Comparison of ENCODE assay signal across 35 cellular contexts in the genomic region with DNA sequence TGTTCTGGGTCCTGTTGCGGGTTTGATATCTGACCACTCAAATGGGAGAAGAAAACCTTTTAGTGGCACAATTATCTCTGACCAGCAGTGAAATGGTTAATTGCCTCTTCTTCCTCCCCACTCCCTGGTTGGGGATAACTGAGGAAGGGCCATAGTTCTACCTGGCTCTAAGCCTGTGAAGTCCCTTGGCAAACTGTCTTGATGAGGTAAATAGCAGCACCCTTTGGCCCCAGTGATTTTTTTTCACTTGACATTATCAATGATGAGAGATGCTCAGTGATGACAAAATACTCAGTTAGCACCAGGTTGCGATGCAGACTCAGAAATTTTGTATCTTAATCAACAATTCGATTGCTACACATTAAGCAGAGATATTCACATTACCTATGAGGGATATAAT.
"Had no signal": no experiment of that assay in that cellular context is flagged by ENCODE, and none has a peak within 500 bp of the region (broad histone marks: within the 10 kb centered on the region; RNA-seq: fewer than 3 reads in every experiment).

No MANE protein-coding gene starts in this region.

- H3K27me3 Mint-ChIP-seq: activated B cell treated with CpG ODN at 0.5 μM for 24 hours; activated CD4-positive, alpha-beta memory T cell treated with anti-CD3 and anti-CD28 coated beads for 36 hours; activated CD4-positive, alpha-beta T cell treated with anti-CD3 and anti-CD28 coated beads, Interleukin-2, amount 10 ng/mL, durations not matched to agents 24 days and 14 days; activated CD8-positive, alpha-beta T cell treated with anti-CD3 and anti-CD28 coated beads for 36 hours; activated T-helper 17 cell treated with anti-CD3 and anti-CD28 coated beads, Interleukin-2, amount 50 U/mL, for 72 hours had no signal

- H3K27me3 ChIP-seq: adrenal gland, body of pancreas, brain microvascular endothelial cell, breast epithelium had no signal

- H3K36me3 Mint-ChIP-seq: activated CD4-positive, alpha-beta memory T cell treated with anti-CD3 and anti-CD28 coated beads for 36 hours; activated naive CD4-positive, alpha-beta T cell treated with anti-CD3 and anti-CD28 coated beads, Interleukin-2, amount 50 U/mL, for 72 hours; activated naive CD8-positive, alpha-beta T cell treated with anti-CD3 and anti-CD28 coated beads for 36 hours had no signal

- H3K36me3 ChIP-seq: adrenal gland, brain microvascular endothelial cell, breast epithelium had no signal

- H3K4me3 ChIP-seq: adrenal gland, body of pancreas, breast epithelium had no signal

- DNase-seq: activated B cell treated with CpG ODN at 0.5 μM for 24 hours; activated CD4-positive, alpha-beta memory T cell treated with anti-CD3 and anti-CD28 coated beads for 36 hours; activated CD4-positive, alpha-beta T cell treated with anti-CD3 and anti-CD28 coated beads for 4 hours; activated CD4-positive, alpha-beta T cell treated with anti-CD3 and anti-CD28 coated beads, Interleukin-2, amount 10 ng/mL, durations not matched to agents 24 days and 14 days; activated CD4-positive, alpha-beta T cell treated with anti-CD3 and anti-CD28 coated beads, Interleukin-2, amount 50 U/mL, for 1 hour; activated CD4-positive, alpha-beta T cell treated with anti-CD3 and anti-CD28 coated beads, Interleukin-2, amount 50 U/mL, for 4 hours; activated CD4-positive, CD25-positive, alpha-beta regulatory T cell treated with anti-CD3 and anti-CD28 coated beads, Interleukin-2, amount 50 U/mL, for 72 hours; activated CD8-positive, alpha-beta memory T cell treated with anti-CD3 and anti-CD28 coated beads, Interleukin-2, amount 50 U/mL, for 4 hours; activated CD8-positive, alpha-beta T cell treated with anti-CD3 and anti-CD28 coated beads for 36 hours; activated effector memory CD4-positive, alpha-beta T cell treated with anti-CD3 and anti-CD28 coated beads, Interleukin-2, amount 50 U/mL, for 16 hours; activated gamma-delta T cell treated with Interleukin-2 at 50 U/mL for 16 hours; activated naive CD4-positive, alpha-beta T cell; activated naive CD4-positive, alpha-beta T cell treated with anti-CD3 and anti-CD28 coated beads for 36 hours; activated naive CD4-positive, alpha-beta T cell treated with anti-CD3 and anti-CD28 coated beads, Interleukin-2, amount 50 U/mL, for 16 hours; activated naive CD8-positive, alpha-beta T cell treated with anti-CD3 and anti-CD28 coated beads for 36 hours; activated T-cell treated with anti-CD3 and anti-CD28 coated beads for 4 hours; activated T-cell treated with anti-CD3 and anti-CD28 coated beads, Interleukin-2, amount 50 U/mL, for 1 hour; activated T-cell treated with anti-CD3 and anti-CD28 coated beads, Interleukin-2, amount 50 U/mL, for 4 hours; activated T-cell treated with anti-CD3 and anti-CD28 coated beads, Interleukin-2, amount 50 U/mL, for 72 hours; adrenal gland; amniotic stem cell; aorta; body of pancreas; brain microvascular endothelial cell; central memory CD4-positive, alpha-beta T cell; T-helper 1 cell; T-helper 2 cell; T-helper 9 cell had no signal

- H3K4me1 ChIP-seq: adrenal gland, body of pancreas, breast epithelium had no signal

- H3K9me3 Mint-ChIP-seq: activated B cell treated with CpG ODN at 0.5 μM for 24 hours; activated CD4-positive, alpha-beta memory T cell treated with anti-CD3 and anti-CD28 coated beads for 36 hours; activated CD4-positive, alpha-beta T cell treated with anti-CD3 and anti-CD28 coated beads, Interleukin-2, amount 10 ng/mL, durations not matched to agents 24 days and 14 days; activated CD8-positive, alpha-beta T cell treated with anti-CD3 and anti-CD28 coated beads for 36 hours; activated naive CD4-positive, alpha-beta T cell treated with anti-CD3 and anti-CD28 coated beads for 36 hours; activated naive CD8-positive, alpha-beta T cell treated with anti-CD3 and anti-CD28 coated beads for 36 hours; activated T-cell treated with anti-CD3 and anti-CD28 coated beads, Interleukin-2, amount 50 U/mL, for 4 hours; activated T-cell treated with anti-CD3 and anti-CD28 coated beads, Interleukin-2, amount 50 U/mL, for 72 hours; activated T-helper 1 cell treated with anti-CD3 and anti-CD28 coated beads, Interleukin-12 subunit alpha, Interleukin-12 subunit beta, Interleukin-2, Interleukin-4 antibody, amounts not matched to agents 30 ng/mL and 10 ng/mL and 1 ng/mL, durations not matched to agents 14 hours and 24 hours and 36 hours; activated T-helper 17 cell treated with anti-CD3 and anti-CD28 coated beads, Interleukin-2, amount 50 U/mL, for 72 hours; T-helper 1 cell treated with Interleukin-12 subunit alpha and Interleukin-12 subunit beta and Interleukin-4 antibody, amounts not matched to agents 30 μg/mL and 1 μg/mL, for 36 hours; T-helper 2 cell treated with Interferon-gamma antibody and Interleukin-4, amounts not matched to agents 5 μg/mL and 100 μg/mL, for 36 hours had no signal

- H3K4me1 Mint-ChIP-seq: activated CD4-positive, alpha-beta T cell treated with anti-CD3 and anti-CD28 coated beads, Interleukin-2, amount 10 ng/mL, durations not matched to agents 24 days and 14 days; activated naive CD8-positive, alpha-beta T cell treated with anti-CD3 and anti-CD28 coated beads for 36 hours; activated T-helper 17 cell treated with anti-CD3 and anti-CD28 coated beads, Interleukin-2, amount 50 U/mL, for 72 hours had no signal

- H3K27ac ChIP-seq: adrenal gland, body of pancreas, brain microvascular endothelial cell, breast epithelium, VCaP had no signal

- H3K4me3 Mint-ChIP-seq: activated B cell treated with CpG ODN at 0.5 μM for 24 hours; activated CD4-positive, alpha-beta memory T cell treated with anti-CD3 and anti-CD28 coated beads for 36 hours; activated CD4-positive, alpha-beta T cell treated with anti-CD3 and anti-CD28 coated beads, Interleukin-2, amount 10 ng/mL, durations not matched to agents 24 days and 14 days; activated CD8-positive, alpha-beta T cell treated with anti-CD3 and anti-CD28 coated beads for 36 hours; activated naive CD4-positive, alpha-beta T cell treated with anti-CD3 and anti-CD28 coated beads for 36 hours; activated naive CD8-positive, alpha-beta T cell treated with anti-CD3 and anti-CD28 coated beads for 36 hours; activated T-cell treated with anti-CD3 and anti-CD28 coated beads, Interleukin-2, amount 50 U/mL, for 4 hours; activated T-cell treated with anti-CD3 and anti-CD28 coated beads, Interleukin-2, amount 50 U/mL, for 72 hours; activated T-helper 1 cell treated with anti-CD3 and anti-CD28 coated beads, Interleukin-12 subunit alpha, Interleukin-12 subunit beta, Interleukin-2, Interleukin-4 antibody, amounts not matched to agents 30 ng/mL and 10 ng/mL and 1 ng/mL, durations not matched to agents 14 hours and 24 hours and 36 hours; activated T-helper 17 cell treated with anti-CD3 and anti-CD28 coated beads, Interleukin-2, amount 50 U/mL, for 72 hours; T-helper 1 cell treated with Interleukin-12 subunit alpha and Interleukin-12 subunit beta and Interleukin-4 antibody, amounts not matched to agents 30 μg/mL and 1 μg/mL, for 36 hours; T-helper 2 cell treated with Interferon-gamma antibody and Interleukin-4, amounts not matched to agents 5 μg/mL and 100 μg/mL, for 36 hours had no signal

- H3K9me3 ChIP-seq: adrenal gland, body of pancreas had no signal

- H3K27ac Mint-ChIP-seq: activated B cell treated with CpG ODN at 0.5 μM for 24 hours; activated CD4-positive, alpha-beta memory T cell treated with anti-CD3 and anti-CD28 coated beads for 36 hours; activated CD4-positive, alpha-beta T cell treated with anti-CD3 and anti-CD28 coated beads, Interleukin-2, amount 10 ng/mL, durations not matched to agents 24 days and 14 days; activated CD8-positive, alpha-beta T cell treated with anti-CD3 and anti-CD28 coated beads for 36 hours; activated naive CD4-positive, alpha-beta T cell treated with anti-CD3 and anti-CD28 coated beads for 36 hours; activated naive CD4-positive, alpha-beta T cell treated with anti-CD3 and anti-CD28 coated beads, Interleukin-2, amount 50 U/mL, for 72 hours; activated naive CD8-positive, alpha-beta T cell treated with anti-CD3 and anti-CD28 coated beads for 36 hours; activated T-cell treated with anti-CD3 and anti-CD28 coated beads, Interleukin-2, amount 50 U/mL, for 72 hours; activated T-helper 1 cell treated with anti-CD3 and anti-CD28 coated beads, Interleukin-12 subunit alpha, Interleukin-12 subunit beta, Interleukin-2, Interleukin-4 antibody, amounts not matched to agents 30 ng/mL and 10 ng/mL and 1 ng/mL, durations not matched to agents 14 hours and 24 hours and 36 hours; activated T-helper 17 cell treated with anti-CD3 and anti-CD28 coated beads, Interleukin-2, amount 50 U/mL, for 72 hours; T-helper 1 cell treated with Interleukin-12 subunit alpha and Interleukin-12 subunit beta and Interleukin-4 antibody, amounts not matched to agents 30 μg/mL and 1 μg/mL, for 36 hours; T-helper 2 cell treated with Interferon-gamma antibody and Interleukin-4, amounts not matched to agents 5 μg/mL and 100 μg/mL, for 36 hours had no signal
